Comparison of ENCODE assay signal across 3 cellular contexts in genomic region chr9:4356306-4356705, GRCh38.
TF ChIP-seq lines count a peak whose summit lies in the region.

No MANE protein-coding gene starts in this region.

TF ChIP-seq in endothelial cell of umbilical vein, 7 proteins besides CTCF, POLR2A, EP300 and RAD21:
- TF ChIP-seq MYC (IDR thresholded peaks at IDR 0.05; ENCODE audit: low read depth, low read length) = no peak
- TF ChIP-seq EZH2 (IDR thresholded peaks at IDR 0.05; ENCODE audit: borderline replicate concordance, low read depth, low read length, severe bottlenecking) = no peak
- TF ChIP-seq JUN (IDR thresholded peaks at IDR 0.05; ENCODE audit: borderline replicate concordance, insufficient read depth, insufficient read length, low read depth) = no peak
- no peak for TF ChIP-seq FOS (IDR thresholded peaks at IDR 0.05; ENCODE audit: borderline replicate concordance, insufficient read depth, low read length)
- no peak for TF ChIP-seq MAX (IDR thresholded peaks at IDR 0.05; ENCODE audit: insufficient read depth, insufficient read length)
- no peak for TF ChIP-seq GATA2 (IDR thresholded peaks at IDR 0.05; ENCODE audit: insufficient read depth, insufficient read length, low read depth, low read length)
- no peak for TF ChIP-seq POLR2AphosphoS5 (IDR thresholded peaks at IDR 0.05; ENCODE audit: insufficient read depth, low read depth, low read length)

TF ChIP-seq in SK-N-SH, 30 proteins besides CTCF, POLR2A, EP300 and RAD21:
- TF ChIP-seq ELF1 (IDR thresholded peaks at IDR 0.05) (no peak), FOXM1 (IDR thresholded peaks at IDR 0.05; ENCODE audit: low read depth) (no peak), PBX3 (IDR thresholded peaks at IDR 0.05) (no peak), ZBTB33 (IDR thresholded peaks at IDR 0.05; ENCODE audit: borderline replicate concordance, low read depth) (no peak), CHD2 (IDR thresholded peaks at IDR 0.05; ENCODE audit: low read length, partially characterized antibody) (no peak), TCF12 (IDR thresholded peaks at IDR 0.05) (no peak), POLR2AphosphoS5 (IDR thresholded peaks at IDR 0.05; ENCODE audit: low read depth, low read length) (no peak), GABPA (IDR thresholded peaks at IDR 0.05; ENCODE audit: low read depth) (no peak), NFIC (IDR thresholded peaks at IDR 0.05; ENCODE audit: borderline replicate concordance) (no peak), RXRA (IDR thresholded peaks at IDR 0.05; ENCODE audit: borderline replicate concordance, low read depth) (no peak), TAF1 (IDR thresholded peaks at IDR 0.05; ENCODE audit: borderline replicate concordance, low read depth, low read length) (no peak)

TF ChIP-seq in HepG2, 621 proteins besides CTCF, POLR2A, EP300 and RAD21:
- TF ChIP-seq ZNF296 (CRISPR knock-in tag; conservative IDR thresholded peaks at IDR 0.05) = no peak
- TF ChIP-seq FOXP4 (CRISPR knock-in tag; IDR thresholded peaks at IDR 0.05) = no peak
